ENCODE assay signal across 1 cellular context in the genomic region with DNA sequence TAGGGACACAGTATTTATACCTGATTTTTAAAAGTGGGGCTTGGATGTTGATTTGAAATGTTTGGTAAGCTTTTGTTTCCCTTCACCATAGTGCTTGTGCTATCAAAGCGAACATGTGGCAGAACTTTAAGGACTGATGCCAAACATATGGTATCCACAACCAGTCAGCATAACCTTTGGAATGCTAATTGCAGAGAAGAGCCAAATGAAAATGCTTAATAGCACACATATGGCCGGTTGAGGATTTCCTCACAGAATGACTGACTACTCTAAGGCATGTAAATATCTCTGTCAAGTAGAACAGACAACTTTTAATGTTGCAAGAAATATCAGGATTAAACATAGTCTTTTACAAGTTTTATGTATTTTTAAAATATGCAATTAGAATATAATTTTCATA.
TF ChIP-seq lines count a peak whose summit lies in the region.

No MANE protein-coding gene starts in this region.

TF ChIP-seq in SK-N-SH treated with all-trans-retinoic acid at 6 μM for 48 hours, 23 proteins besides CTCF, POLR2A, EP300 and RAD21 (continued from another document):
- TF ChIP-seq, protein P1, sequence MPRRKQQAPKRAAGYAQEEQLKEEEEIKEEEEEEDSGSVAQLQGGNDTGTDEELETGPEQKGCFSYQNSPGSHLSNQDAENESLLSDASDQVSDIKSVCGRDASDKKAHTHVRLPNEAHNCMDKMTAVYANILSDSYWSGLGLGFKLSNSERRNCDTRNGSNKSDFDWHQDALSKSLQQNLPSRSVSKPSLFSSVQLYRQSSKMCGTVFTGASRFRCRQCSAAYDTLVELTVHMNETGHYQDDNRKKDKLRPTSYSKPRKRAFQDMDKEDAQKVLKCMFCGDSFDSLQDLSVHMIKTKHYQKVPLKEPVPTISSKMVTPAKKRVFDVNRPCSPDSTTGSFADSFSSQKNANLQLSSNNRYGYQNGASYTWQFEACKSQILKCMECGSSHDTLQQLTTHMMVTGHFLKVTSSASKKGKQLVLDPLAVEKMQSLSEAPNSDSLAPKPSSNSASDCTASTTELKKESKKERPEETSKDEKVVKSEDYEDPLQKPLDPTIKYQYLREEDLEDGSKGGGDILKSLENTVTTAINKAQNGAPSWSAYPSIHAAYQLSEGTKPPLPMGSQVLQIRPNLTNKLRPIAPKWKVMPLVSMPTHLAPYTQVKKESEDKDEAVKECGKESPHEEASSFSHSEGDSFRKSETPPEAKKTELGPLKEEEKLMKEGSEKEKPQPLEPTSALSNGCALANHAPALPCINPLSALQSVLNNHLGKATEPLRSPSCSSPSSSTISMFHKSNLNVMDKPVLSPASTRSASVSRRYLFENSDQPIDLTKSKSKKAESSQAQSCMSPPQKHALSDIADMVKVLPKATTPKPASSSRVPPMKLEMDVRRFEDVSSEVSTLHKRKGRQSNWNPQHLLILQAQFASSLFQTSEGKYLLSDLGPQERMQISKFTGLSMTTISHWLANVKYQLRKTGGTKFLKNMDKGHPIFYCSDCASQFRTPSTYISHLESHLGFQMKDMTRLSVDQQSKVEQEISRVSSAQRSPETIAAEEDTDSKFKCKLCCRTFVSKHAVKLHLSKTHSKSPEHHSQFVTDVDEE (CRISPR knock-in tag; IDR thresholded peaks at IDR 0.05), result peak; percentile 71; the same call in 1 of the 2 replicates
- no peak for TF ChIP-seq ESRRG (CRISPR knock-in tag; IDR thresholded peaks at IDR 0.05)
- TF ChIP-seq SNAI2 (CRISPR knock-in tag; IDR thresholded peaks at IDR 0.05), result no peak
- peak; percentile 88 for TF ChIP-seq ISL1 (CRISPR knock-in tag; IDR thresholded peaks at IDR 0.05)
- TF ChIP-seq OSR1 (CRISPR knock-in tag; IDR thresholded peaks at IDR 0.05), result no peak
- TF ChIP-seq, protein P2, sequence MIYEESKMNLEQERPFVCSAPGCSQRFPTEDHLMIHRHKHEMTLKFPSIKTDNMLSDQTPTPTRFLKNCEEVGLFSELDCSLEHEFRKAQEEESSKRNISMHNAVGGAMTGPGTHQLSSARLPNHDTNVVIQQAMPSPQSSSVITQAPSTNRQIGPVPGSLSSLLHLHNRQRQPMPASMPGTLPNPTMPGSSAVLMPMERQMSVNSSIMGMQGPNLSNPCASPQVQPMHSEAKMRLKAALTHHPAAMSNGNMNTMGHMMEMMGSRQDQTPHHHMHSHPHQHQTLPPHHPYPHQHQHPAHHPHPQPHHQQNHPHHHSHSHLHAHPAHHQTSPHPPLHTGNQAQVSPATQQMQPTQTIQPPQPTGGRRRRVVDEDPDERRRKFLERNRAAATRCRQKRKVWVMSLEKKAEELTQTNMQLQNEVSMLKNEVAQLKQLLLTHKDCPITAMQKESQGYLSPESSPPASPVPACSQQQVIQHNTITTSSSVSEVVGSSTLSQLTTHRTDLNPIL (CRISPR knock-in tag; IDR thresholded peaks at IDR 0.05; ENCODE audit: low read depth), result no peak
- TF ChIP-seq ZNF70 (CRISPR knock-in tag; IDR thresholded peaks at IDR 0.05), result no peak
- no peak for TF ChIP-seq ZNF8 (CRISPR knock-in tag; IDR thresholded peaks at IDR 0.05)
- TF ChIP-seq ZFP3 (CRISPR knock-in tag; IDR thresholded peaks at IDR 0.05), result no peak
- peak; percentile 92 for TF ChIP-seq TCF4 (CRISPR knock-in tag; IDR thresholded peaks at IDR 0.05; ENCODE audit: borderline replicate concordance)
- TF ChIP-seq, protein P3, sequence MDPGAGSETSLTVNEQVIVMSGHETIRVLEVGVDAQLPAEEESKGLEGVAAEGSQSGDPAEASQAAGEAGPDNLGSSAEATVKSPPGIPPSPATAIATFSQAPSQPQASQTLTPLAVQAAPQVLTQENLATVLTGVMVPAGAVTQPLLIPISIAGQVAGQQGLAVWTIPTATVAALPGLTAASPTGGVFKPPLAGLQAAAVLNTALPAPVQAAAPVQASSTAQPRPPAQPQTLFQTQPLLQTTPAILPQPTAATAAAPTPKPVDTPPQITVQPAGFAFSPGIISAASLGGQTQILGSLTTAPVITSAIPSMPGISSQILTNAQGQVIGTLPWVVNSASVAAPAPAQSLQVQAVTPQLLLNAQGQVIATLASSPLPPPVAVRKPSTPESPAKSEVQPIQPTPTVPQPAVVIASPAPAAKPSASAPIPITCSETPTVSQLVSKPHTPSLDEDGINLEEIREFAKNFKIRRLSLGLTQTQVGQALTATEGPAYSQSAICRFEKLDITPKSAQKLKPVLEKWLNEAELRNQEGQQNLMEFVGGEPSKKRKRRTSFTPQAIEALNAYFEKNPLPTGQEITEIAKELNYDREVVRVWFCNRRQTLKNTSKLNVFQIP (CRISPR knock-in tag; IDR thresholded peaks at IDR 0.05; ENCODE audit: borderline replicate concordance, low read depth), result no peak
- TF ChIP-seq RARB (CRISPR knock-in tag; IDR thresholded peaks at IDR 0.05), result no peak
- TF ChIP-seq BACH2 (CRISPR knock-in tag; IDR thresholded peaks at IDR 0.05; ENCODE audit: borderline replicate concordance), result no peak
- no peak for TF ChIP-seq CSDC2 (CRISPR knock-in tag; IDR thresholded peaks at IDR 0.05)
- TF ChIP-seq ARNTL (CRISPR knock-in tag; IDR thresholded peaks at IDR 0.05; ENCODE audit: borderline replicate concordance, low read depth), result no peak
- TF ChIP-seq, protein P4, sequence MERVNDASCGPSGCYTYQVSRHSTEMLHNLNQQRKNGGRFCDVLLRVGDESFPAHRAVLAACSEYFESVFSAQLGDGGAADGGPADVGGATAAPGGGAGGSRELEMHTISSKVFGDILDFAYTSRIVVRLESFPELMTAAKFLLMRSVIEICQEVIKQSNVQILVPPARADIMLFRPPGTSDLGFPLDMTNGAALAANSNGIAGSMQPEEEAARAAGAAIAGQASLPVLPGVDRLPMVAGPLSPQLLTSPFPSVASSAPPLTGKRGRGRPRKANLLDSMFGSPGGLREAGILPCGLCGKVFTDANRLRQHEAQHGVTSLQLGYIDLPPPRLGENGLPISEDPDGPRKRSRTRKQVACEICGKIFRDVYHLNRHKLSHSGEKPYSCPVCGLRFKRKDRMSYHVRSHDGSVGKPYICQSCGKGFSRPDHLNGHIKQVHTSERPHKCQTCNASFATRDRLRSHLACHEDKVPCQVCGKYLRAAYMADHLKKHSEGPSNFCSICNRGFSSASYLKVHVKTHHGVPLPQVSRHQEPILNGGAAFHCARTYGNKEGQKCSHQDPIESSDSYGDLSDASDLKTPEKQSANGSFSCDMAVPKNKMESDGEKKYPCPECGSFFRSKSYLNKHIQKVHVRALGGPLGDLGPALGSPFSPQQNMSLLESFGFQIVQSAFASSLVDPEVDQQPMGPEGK (CRISPR knock-in tag; IDR thresholded peaks at IDR 0.05; ENCODE audit: borderline replicate concordance), result no peak
- no peak for TF ChIP-seq PPARA (CRISPR knock-in tag; IDR thresholded peaks at IDR 0.05; ENCODE audit: borderline replicate concordance)
- TF ChIP-seq ZFP30 (CRISPR knock-in tag; IDR thresholded peaks at IDR 0.05), result no peak
